In genomic region chr22:33202455-33202854, GRCh38 we compare ENCODE assay signal across 1 cellular context.
TF ChIP-seq lines count a peak whose summit lies in the region.

No MANE protein-coding gene starts in this region.

TF ChIP-seq in GM12878, 131 proteins besides CTCF, POLR2A, EP300 and RAD21 (continued from another document):
- TF ChIP-seq HCFC1 (IDR thresholded peaks at IDR 0.05; ENCODE audit: low read length): no peak
- TF ChIP-seq ZZZ3 (IDR thresholded peaks at IDR 0.05; ENCODE audit: control insufficient read depth, insufficient read length, low read depth): no peak
- no peak for TF ChIP-seq CREB1 (IDR thresholded peaks at IDR 0.05; ENCODE audit: low read depth)
- no peak for TF ChIP-seq CBX5 (IDR thresholded peaks at IDR 0.05; ENCODE audit: low read depth)
- TF ChIP-seq TAF1 (IDR thresholded peaks at IDR 0.05; ENCODE audit: borderline replicate concordance, low read depth, low read length): no peak
- TF ChIP-seq POLR2AphosphoS2 (IDR thresholded peaks at IDR 0.05; ENCODE audit: low read depth, low read length): no peak
- TF ChIP-seq EED (IDR thresholded peaks at IDR 0.05; ENCODE audit: low read depth): no peak
- TF ChIP-seq STAT3 (IDR thresholded peaks at IDR 0.05; ENCODE audit: low read depth, low read length): no peak
- no peak for TF ChIP-seq EGR1 (IDR thresholded peaks at IDR 0.05; ENCODE audit: borderline replicate concordance in 1 of 2, low read depth in 2 of 2, low read length in 2 of 2)
- no peak for TF ChIP-seq NFXL1 (IDR thresholded peaks at IDR 0.05; ENCODE audit: borderline replicate concordance)
- no peak for TF ChIP-seq NFIC (IDR thresholded peaks at IDR 0.05; ENCODE audit: low read depth, low read length)
- TF ChIP-seq ATF7 (IDR thresholded peaks at IDR 0.05; ENCODE audit: low read depth): no peak
- TF ChIP-seq TCF3 (IDR thresholded peaks at IDR 0.05; ENCODE audit: borderline replicate concordance, insufficient read depth, low read depth, low read length): no peak
- TF ChIP-seq KDM1A (IDR thresholded peaks at IDR 0.05; ENCODE audit: borderline replicate concordance): no peak
- TF ChIP-seq NBN (IDR thresholded peaks at IDR 0.05): no peak
- no peak for TF ChIP-seq SIN3A (IDR thresholded peaks at IDR 0.05; ENCODE audit: low read depth, low read length)
